12 cellular contexts compared by ENCODE assay signal in genomic region chr4:84573738-84574720, GRCh38. TPM values are rescaled to one million over a fixed set of nuclear protein-coding genes. Genes with fewer than 3 reads are reported as not detected.
DNase-seq lines count a peak whose midpoint lies in the region; ATAC-seq and TF ChIP-seq lines count a peak whose summit lies in the region.
"Had no signal": no experiment of that assay in that cellular context is flagged by ENCODE, and none has a peak within 500 bp of the region (broad histone marks: within the 10 kb centered on the region; RNA-seq: fewer than 3 reads in every experiment).

No MANE protein-coding gene starts in this region.

- H3K36me3 ChIP-seq in upper lobe of right lung = no peaks in the 10 kb centered on the region

- DNase-seq in stimulated activated CD4-positive, alpha-beta T cell treated with anti-CD3 and anti-CD28 coated beads, Interleukin-15, amount 100 ng/mL, for 24 hours = peak; percentile 21
- no peak for DNase-seq in stimulated activated CD4-positive, alpha-beta T cell treated with anti-CD3 and anti-CD28 coated beads, Interleukin-4, amount 100 ng/mL, for 4 hours
- DNase-seq in SIG-M5 treated with dmso at 0.1 percent for 504 hours (lab: John Stamatoyannopoulos, UW; ENCODE audit: unreplicated experiment) (peak; percentile 63), inferior parietal cortex (ENCODE audit: extremely low spot score) (peak; percentile 39), upper lobe of right lung (no peak), ureter (ENCODE audit: low spot score) (no peak)
- DNase-seq: effector CD8-positive, alpha-beta T cell; KG1; NCI-H2107; stimulated activated CD4-positive, alpha-beta T cell treated with anti-CD3 and anti-CD28 coated beads, Interleukin-12 subunit alpha, Interleukin-12 subunit beta, amount 100 ng/mL, for 4 hours had no signal

- intact Hi-C loops in upper lobe of right lung (cut with DNase I) = no loop called here

- H3K4me3 ChIP-seq in upper lobe of right lung = no peak overlapping the region

- H3K9me3 ChIP-seq in upper lobe of right lung = no peaks in the 10 kb centered on the region

- peak overlapping the region; percentile 55 for H3K27ac ChIP-seq in upper lobe of right lung

- no peaks in the 10 kb centered on the region for H3K4me1 ChIP-seq in upper lobe of right lung

- no peak for TF ChIP-seq CTCF in upper lobe of right lung (IDR thresholded peaks at IDR 0.05)

- ATAC-seq in upper lobe of right lung (peak; percentile 76), GM18907 (IDR thresholded peaks at IDR 0.05; ENCODE audit: unreplicated experiment) (no peak), HG03280 (IDR thresholded peaks at IDR 0.05; ENCODE audit: unreplicated experiment) (no peak)

- H3K27me3 ChIP-seq in upper lobe of right lung = no peaks in the 10 kb centered on the region

RNA-seq across cellular contexts. Expression of gene CDS1, which starts 8.9 kb away (rescaled TPM):
- total RNA-seq in upper lobe of right lung = 25.1 TPM
- 17.9 TPM for total RNA-seq in ureter

Comparison
In these comparisons a context has a peak if more than half of its experiments do, and no peak if none do; other contexts are left out.
1. DNase-seq: peak in stimulated activated CD4-positive, alpha-beta T cell treated with anti-CD3 and anti-CD28 coated beads, Interleukin-15, amount 100 ng/mL, for 24 hours (single experiment), SIG-M5 treated with dmso at 0.1 percent for 504 hours (single experiment) and inferior parietal cortex (single experiment); none in stimulated activated CD4-positive, alpha-beta T cell treated with anti-CD3 and anti-CD28 coated beads, Interleukin-4, amount 100 ng/mL, for 4 hours (0 of 2), upper lobe of right lung (single experiment) and ureter (single experiment).